Comparison of ENCODE assay signal across 21 cellular contexts in the genomic region with DNA sequence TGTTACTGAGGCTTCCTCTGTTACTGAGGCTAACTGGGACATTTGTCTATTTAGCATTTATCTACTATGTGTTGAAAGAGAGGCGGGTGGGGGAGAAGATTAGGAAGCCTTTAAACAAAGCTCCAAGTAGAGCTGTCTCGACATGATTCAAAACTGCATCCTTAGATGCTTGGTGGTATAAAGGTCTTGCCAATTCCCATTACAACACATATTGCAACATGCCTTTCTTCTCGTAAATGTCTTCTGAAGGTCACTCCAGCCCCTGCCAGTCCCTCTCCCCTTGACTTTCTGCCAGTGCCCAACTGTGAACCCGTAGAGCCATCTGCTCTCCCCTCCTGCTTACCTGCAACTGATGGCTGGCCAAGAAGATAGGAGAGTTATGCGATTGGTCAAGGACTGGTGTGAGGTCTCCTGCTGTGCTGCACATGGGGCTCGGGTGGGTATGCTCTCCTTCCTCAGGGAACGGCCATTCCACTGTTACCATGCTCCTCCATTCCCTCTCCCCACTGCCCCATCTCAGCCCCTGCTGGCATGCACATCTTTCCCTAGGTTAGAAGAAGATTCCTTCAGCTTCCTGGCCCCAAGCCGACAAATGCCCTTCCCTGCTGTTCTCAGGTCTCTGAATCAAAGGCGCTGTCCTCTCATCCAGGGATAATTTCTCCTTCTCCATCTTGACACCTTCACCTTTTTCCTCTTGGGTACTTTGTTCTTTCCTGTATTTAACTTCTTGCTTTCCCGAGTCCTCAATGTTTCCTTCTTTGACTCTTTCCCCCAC. TPM values are rescaled to one million over a fixed set of nuclear protein-coding genes. Genes with fewer than 3 reads are reported as not detected.
DNase-seq lines count a peak whose midpoint lies in the region; ATAC-seq, FAIRE-seq and TF ChIP-seq lines count a peak whose summit lies in the region.
"Had no signal": no experiment of that assay in that cellular context is flagged by ENCODE, and none has a peak within 500 bp of the region (broad histone marks: within the 10 kb centered on the region; RNA-seq: fewer than 3 reads in every experiment).

No MANE protein-coding gene starts in this region.

- H3K4me3 Mint-ChIP-seq in astrocyte (ENCODE audit: unreplicated experiment): no peak overlapping the region

- H2AFZ ChIP-seq in astrocyte (ENCODE audit: low read depth, low read length): no peak overlapping the region

- no peak overlapping the region for H3K27ac ChIP-seq in right atrium auricular region
- no peak overlapping the region for H3K27ac ChIP-seq in astrocyte (ENCODE audit: low read depth, low read length)
- H3K27ac ChIP-seq in tibial artery: peak overlapping the region; percentile 8 to 37
- H3K27ac ChIP-seq: thyroid gland had no signal

- H3K36me3 ChIP-seq in right atrium auricular region: no peaks in the 10 kb centered on the region
- no peaks in the 10 kb centered on the region for H3K36me3 ChIP-seq in astrocyte (ENCODE audit: insufficient read depth, low read length)
- H3K36me3 ChIP-seq in tibial artery: no peaks in the 10 kb centered on the region
- H3K36me3 ChIP-seq: thyroid gland had no signal

- H3K79me2 ChIP-seq in astrocyte (ENCODE audit: insufficient read depth, low read length): no peaks in the 10 kb centered on the region

- intact Hi-C loops in cardiac septum (cut with DNase I): loop anchor here (5.0 kb wide), 4 partner anchors 175 to 350 kb away; no protein-coding TSS in a partner anchor
- intact Hi-C loops in tibial artery (cut with DNase I; ENCODE audit: low total_unique reads): loop anchor here (5.0 to 10.0 kb wide), 2 partner anchors 353 to 695 kb away; a partner anchor contains a TSS

- FAIRE-seq in astrocyte (lab: Jason Lieb, UNC): no peak
- FAIRE-seq: endothelial cell of umbilical vein, H54 had no signal

- no peak for ATAC-seq in HG03457 (IDR thresholded peaks at IDR 0.05; ENCODE audit: unreplicated experiment)
- ATAC-seq in left lobe of liver: no peak

- H4K20me1 ChIP-seq in astrocyte (ENCODE audit: insufficient read depth, low read length): no peaks in the 10 kb centered on the region

- H3K9me3 Mint-ChIP-seq in astrocyte (ENCODE audit: unreplicated experiment): no peaks in the 10 kb centered on the region
- H3K9me3 Mint-ChIP-seq: CD4-positive, alpha-beta memory T cell had no signal

- H3K4me3 ChIP-seq in right atrium auricular region (no peak overlapping the region), astrocyte (ENCODE audit: insufficient read depth, low read depth, low read length) (no peak overlapping the region), fibroblast of villous mesenchyme (ENCODE audit: low read depth, low read length) (no peak overlapping the region), tibial artery (no peak overlapping the region)
- H3K4me3 ChIP-seq: lung, thyroid gland had no signal

- DNase-seq in cardiac septum (ENCODE audit: low spot score) (peak; percentile 36), right atrium auricular region (ENCODE audit: low spot score) (no peak), astrocyte (ENCODE audit: low read depth) (peak; percentile 35), fibroblast of villous mesenchyme (ENCODE audit: low read depth) (peak; percentile 60), tibial artery (no peak), left lobe of liver (ENCODE audit: low spot score) (no peak)
- no peak for DNase-seq in central memory CD4-positive, alpha-beta T cell
- DNase-seq: activated CD4-positive, alpha-beta T cell treated with anti-CD3 and anti-CD28 coated beads, Interleukin-2, amount 50 U/mL, for 1 hour; activated CD8-positive, alpha-beta memory T cell treated with anti-CD3 and anti-CD28 coated beads, Interleukin-2, amount 50 U/mL, for 48 hours; CD4-positive, alpha-beta memory T cell; cortex of kidney; glutamatergic neuron; NCI-H2081; NCI-H524; SHP77; T-helper 1 cell; thyroid gland had no signal

- no peaks in the 10 kb centered on the region for H3K27me3 ChIP-seq in right atrium auricular region
- H3K27me3 ChIP-seq in astrocyte (ENCODE audit: insufficient read depth, low read length): peaks cover 2% of the 10 kb centered on the region
- H3K27me3 ChIP-seq in tibial artery: no peaks in the 10 kb centered on the region
- H3K27me3 ChIP-seq: thyroid gland had no signal

- H3K27ac Mint-ChIP-seq in astrocyte (ENCODE audit: unreplicated experiment): no peak overlapping the region
- H3K27ac Mint-ChIP-seq: CD4-positive, alpha-beta memory T cell had no signal

- H3K4me2 ChIP-seq in astrocyte (ENCODE audit: low read length): no peak overlapping the region

- peaks cover 22% of the 10 kb centered on the region for H3K27me3 Mint-ChIP-seq in astrocyte (ENCODE audit: low read depth, unreplicated experiment)

- H3K4me1 ChIP-seq in right atrium auricular region: peaks cover 0 to 33% of the 10 kb centered on the region in 2 donors
- H3K4me1 ChIP-seq in astrocyte (ENCODE audit: insufficient read depth, low read length): peaks cover 8% of the 10 kb centered on the region
- H3K4me1 ChIP-seq in tibial artery: peaks cover 0 to 26% (median 12%) of the 10 kb centered on the region in 4 donors

- H3K9me3 ChIP-seq in right atrium auricular region (no peaks in the 10 kb centered on the region), astrocyte (ENCODE audit: insufficient read depth, low read depth, low read length) (no peaks in the 10 kb centered on the region), tibial artery (no peaks in the 10 kb centered on the region)
- H3K9me3 ChIP-seq: thyroid gland had no signal

- no peaks in the 10 kb centered on the region for H3K4me1 Mint-ChIP-seq in astrocyte (ENCODE audit: low read depth, unreplicated experiment)

- H3K9ac ChIP-seq in astrocyte (ENCODE audit: low read length): no peak overlapping the region

- TF ChIP-seq CTCF in right atrium auricular region (IDR thresholded peaks at IDR 0.05) (no peak), astrocyte (IDR thresholded peaks at IDR 0.05; ENCODE audit: insufficient read depth, low read depth, low read length) (no peak), fibroblast of villous mesenchyme (IDR thresholded peaks at IDR 0.05; ENCODE audit: insufficient read depth, low read depth, low read length) (no peak), tibial artery (IDR thresholded peaks at IDR 0.05) (no peak)

- no peaks in the 10 kb centered on the region for H3K36me3 Mint-ChIP-seq in astrocyte (ENCODE audit: low read depth, unreplicated experiment)
- H3K36me3 Mint-ChIP-seq: CD4-positive, alpha-beta memory T cell had no signal

RNA-seq across cellular contexts. Expression of a gene that starts 43.6 kb away (rescaled TPM):
- total RNA-seq in cardiac septum: 38.1 TPM
- 10 to 100 TPM; 56.1 to 56.5 TPM for total RNA-seq in right atrium auricular region
- total RNA-seq in astrocyte: 19.2 and 19.7 TPM in 2 replicates
- total RNA-seq in fibroblast of villous mesenchyme: 29.0 and 30.7 TPM in 2 replicates
- 14.6 TPM for total RNA-seq in left lobe of liver

Comparison
In these comparisons a context has a peak if more than half of its experiments do, and no peak if none do; other contexts are left out.
1. DNase-seq: peak in cardiac septum (single experiment), astrocyte (single experiment) and fibroblast of villous mesenchyme (single experiment); none in right atrium auricular region (single experiment), tibial artery (0 of 2), left lobe of liver (single experiment) and central memory CD4-positive, alpha-beta T cell (single experiment).
2. H3K27ac ChIP-seq: peak in tibial artery (2 of 2); none in right atrium auricular region (0 of 2) and astrocyte (single experiment).